In the genomic region with DNA sequence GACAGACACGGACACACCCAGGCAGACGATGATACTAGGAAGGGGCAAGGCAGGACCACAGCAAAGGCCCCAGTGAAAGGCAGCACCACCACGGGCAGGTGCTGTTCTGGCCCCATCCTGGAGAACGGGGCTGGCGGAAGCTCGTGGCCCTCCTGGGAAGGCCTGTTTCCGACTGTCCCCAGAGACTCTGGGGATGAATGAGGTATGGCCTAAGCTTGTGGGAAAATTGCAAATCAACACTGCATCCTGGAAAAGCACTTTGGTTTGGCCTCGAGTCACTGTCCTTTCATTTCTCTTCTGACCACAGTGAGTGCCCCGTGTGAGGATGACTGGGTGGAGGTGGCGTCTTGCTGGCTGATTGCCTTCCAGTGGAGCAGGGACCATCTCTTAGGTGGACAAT, we compare ENCODE assay signal across 13 cellular contexts.
"Had no signal": no experiment of that assay in that cellular context is flagged by ENCODE, and none has a peak within 500 bp of the region (broad histone marks: within the 10 kb centered on the region; RNA-seq: fewer than 3 reads in every experiment).

No MANE protein-coding gene starts in this region.

- DNase-seq: activated CD4-positive, alpha-beta memory T cell treated with anti-CD3 and anti-CD28 coated beads, Interleukin-2, amount 10 ng/mL, durations not matched to agents 7 days and 5 days; activated CD4-positive, alpha-beta T cell treated with anti-CD3 and anti-CD28 coated beads for 4 hours; activated naive CD4-positive, alpha-beta T cell treated with Interleukin-2 at 50 U/mL for 16 hours; dermis blood vessel endothelial cell; pancreas; sigmoid colon; stimulated activated CD4-positive, alpha-beta T cell treated with anti-CD3 and anti-CD28 coated beads, Interleukin-2, amount 100 ng/mL, for 24 hours; stimulated activated naive B cell treated with anti-CD40 and anti-IgM and Interleukin-4, amounts not matched to agents 10 μg/mL and 1 μg/mL and 100 μg/mL, for 72 hours; substantia nigra; T-helper 17 cell; transverse colon had no signal

- H3K36me3 Mint-ChIP-seq: naive thymus-derived CD4-positive, alpha-beta T cell; stimulated activated naive B cell treated with anti-CD40 and anti-IgM and Interleukin-4, amounts not matched to agents 10 μg/mL and 1 μg/mL and 100 μg/mL, for 72 hours had no signal

- H3K27me3 ChIP-seq: adrenal gland, pancreas, sigmoid colon, transverse colon had no signal

- H3K27me3 Mint-ChIP-seq: activated CD4-positive, alpha-beta memory T cell treated with anti-CD3 and anti-CD28 coated beads, Interleukin-2, amount 10 ng/mL, durations not matched to agents 7 days and 5 days; naive thymus-derived CD4-positive, alpha-beta T cell had no signal

- H3K9me3 ChIP-seq: adrenal gland, pancreas, sigmoid colon, transverse colon had no signal

- ATAC-seq: naive thymus-derived CD4-positive, alpha-beta T cell; pancreas; stimulated activated naive B cell treated with anti-CD40 and anti-IgM and Interleukin-4, amounts not matched to agents 10 μg/mL and 1 μg/mL and 100 μg/mL, for 72 hours; T-helper 17 cell had no signal

- H3K9me3 Mint-ChIP-seq: activated CD4-positive, alpha-beta memory T cell treated with anti-CD3 and anti-CD28 coated beads, Interleukin-2, amount 10 ng/mL, durations not matched to agents 7 days and 5 days; naive thymus-derived CD4-positive, alpha-beta T cell; stimulated activated naive B cell treated with anti-CD40 and anti-IgM and Interleukin-4, amounts not matched to agents 10 μg/mL and 1 μg/mL and 100 μg/mL, for 72 hours had no signal

- H3K36me3 ChIP-seq: adrenal gland, pancreas, sigmoid colon, transverse colon had no signal

- H3K27ac Mint-ChIP-seq: activated CD4-positive, alpha-beta memory T cell treated with anti-CD3 and anti-CD28 coated beads, Interleukin-2, amount 10 ng/mL, durations not matched to agents 7 days and 5 days; stimulated activated naive B cell treated with anti-CD40 and anti-IgM and Interleukin-4, amounts not matched to agents 10 μg/mL and 1 μg/mL and 100 μg/mL, for 72 hours; T-helper 17 cell had no signal

- H3K4me1 Mint-ChIP-seq: stimulated activated naive B cell treated with anti-CD40 and anti-IgM and Interleukin-4, amounts not matched to agents 10 μg/mL and 1 μg/mL and 100 μg/mL, for 72 hours had no signal

- H3K4me3 Mint-ChIP-seq: activated CD4-positive, alpha-beta memory T cell treated with anti-CD3 and anti-CD28 coated beads, Interleukin-2, amount 10 ng/mL, durations not matched to agents 7 days and 5 days; naive thymus-derived CD4-positive, alpha-beta T cell; stimulated activated naive B cell treated with anti-CD40 and anti-IgM and Interleukin-4, amounts not matched to agents 10 μg/mL and 1 μg/mL and 100 μg/mL, for 72 hours; T-helper 17 cell had no signal

- H3K4me3 ChIP-seq: adrenal gland, pancreas, sigmoid colon, transverse colon had no signal
